In the genomic region with DNA sequence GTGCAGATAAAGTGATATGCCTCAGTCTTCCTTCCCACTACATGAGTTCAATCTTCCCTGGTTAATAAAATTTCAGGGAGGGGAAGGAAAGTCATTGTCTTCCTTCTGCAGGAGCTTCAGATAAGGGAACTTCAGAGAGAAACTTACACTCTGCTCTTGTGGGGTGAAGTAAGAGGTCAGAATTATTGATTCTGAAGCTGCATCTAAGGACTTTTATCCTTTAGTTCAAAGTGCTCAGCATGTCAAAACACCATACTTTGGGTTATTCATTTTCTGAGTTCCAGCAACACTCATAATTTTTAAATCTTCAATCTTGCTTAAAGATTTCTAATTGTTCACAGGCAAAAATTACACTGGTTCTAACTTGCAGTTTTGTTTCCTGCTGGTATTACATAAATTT, we compare ENCODE assay signal across 13 cellular contexts. TPM values are rescaled to one million over a fixed set of nuclear protein-coding genes. Genes with fewer than 3 reads are reported as not detected.
"Had no signal": no experiment of that assay in that cellular context is flagged by ENCODE, and none has a peak within 500 bp of the region (broad histone marks: within the 10 kb centered on the region; RNA-seq: fewer than 3 reads in every experiment).

No MANE protein-coding gene starts in this region.

RNA-seq across cellular contexts. Expression of a gene that starts 33.0 kb away (rescaled TPM):
- total RNA-seq: activated naive CD4-positive, alpha-beta T cell treated with anti-CD3 and anti-CD28 coated beads for 36 hours; activated naive CD4-positive, alpha-beta T cell treated with anti-CD3 and anti-CD28 coated beads, Interleukin-2, amount 50 U/mL, for 72 hours; activated naive CD8-positive, alpha-beta T cell treated with anti-CD3 and anti-CD28 coated beads for 36 hours; activated naive CD8-positive, alpha-beta T cell treated with anti-CD3 and anti-CD28 coated beads, Interleukin-2, amount 10 ng/mL, durations not matched to agents 7 days and 5 days; activated T-cell treated with anti-CD3 and anti-CD28 coated beads, Interleukin-2, amount 50 U/mL, for 4 hours; activated T-cell treated with anti-CD3 and anti-CD28 coated beads, Interleukin-2, amount 50 U/mL, for 72 hours; activated T-helper 1 cell treated with anti-CD3 and anti-CD28 coated beads, Interleukin-12 subunit alpha, Interleukin-12 subunit beta, Interleukin-2, Interleukin-4 antibody, amounts not matched to agents 30 ng/mL and 10 ng/mL and 1 ng/mL, durations not matched to agents 14 hours and 24 hours and 36 hours; activated T-helper 17 cell treated with anti-CD3 and anti-CD28 coated beads, Interleukin-2, amount 50 U/mL, for 72 hours; activated T-helper 2 cell treated with anti-CD3 and anti-CD28 coated beads, Interferon-gamma antibody, Interleukin-2, Interleukin-4, amounts not matched to agents 10 μg/mL and 5 μg/mL and 100 μg/mL, durations not matched to agents 14 hours and 24 hours and 36 hours; ascending aorta; bronchial epithelial cell; cardiac muscle cell; chondrocyte had no signal
- polyA plus RNA-seq: cardiac muscle cell had no signal
